17 cellular contexts compared by ENCODE assay signal in the genomic region with DNA sequence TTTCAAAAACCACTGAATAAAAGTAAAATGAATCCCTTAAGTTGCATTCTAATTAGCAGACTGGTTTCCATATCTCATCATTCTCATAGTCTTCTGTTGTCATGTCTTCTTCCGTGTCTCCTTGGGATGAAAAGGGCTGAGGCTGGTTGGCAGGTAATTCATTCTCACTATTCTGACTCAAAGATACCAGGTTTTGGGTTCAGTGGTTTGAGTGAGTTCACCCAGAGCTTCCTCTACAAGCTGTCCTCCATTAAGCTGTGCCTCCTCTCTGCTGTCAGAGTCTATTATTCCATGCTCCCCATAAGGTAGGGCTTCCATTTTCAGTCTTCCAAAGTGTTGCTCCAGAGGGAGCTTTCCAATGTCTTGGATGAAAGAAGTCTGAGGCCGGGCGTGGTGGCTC.
A peak's percentile ranks its signal among the peaks of the same experiment; 100 is the strongest.
DNase-seq lines count a peak whose midpoint lies in the region; ATAC-seq and TF ChIP-seq lines count a peak whose summit lies in the region.
"Had no signal": no experiment of that assay in that cellular context is flagged by ENCODE, and none has a peak within 500 bp of the region (broad histone marks: within the 10 kb centered on the region; RNA-seq: fewer than 3 reads in every experiment).

No MANE protein-coding gene starts in this region.

- H3K14ac ChIP-seq in neuronal stem cell (ENCODE audit: low read length): peak overlapping the region; percentile 31

- no peak overlapping the region for H2BK15ac ChIP-seq in neuronal stem cell (ENCODE audit: low read length)

- no peak overlapping the region for H2AFZ ChIP-seq in neuronal stem cell (ENCODE audit: low read length)

- no peak overlapping the region for H3K4ac ChIP-seq in neuronal stem cell (ENCODE audit: low read length)

- no peak overlapping the region for H4K8ac ChIP-seq in neuronal stem cell (ENCODE audit: low read depth, low read length)

- H3K27ac ChIP-seq in neuronal stem cell (replicated peaks; ENCODE audit: low read length): no peak overlapping the region
- H3K27ac ChIP-seq: BLaER1 had no signal

- no peak overlapping the region for H2AK5ac ChIP-seq in neuronal stem cell (ENCODE audit: low read depth, low read length)

- H3K27me3 ChIP-seq in neuronal stem cell (ENCODE audit: control insufficient read depth in 3 of 3, insufficient read depth in 3 of 3, low read depth in 1 of 3, low read length in 3 of 3) (no peaks in the 10 kb centered on the region), Caco-2 (replicated peaks; ENCODE audit: control insufficient read depth, insufficient read depth, low read length) (no peaks in the 10 kb centered on the region)
- H3K27me3 ChIP-seq: BLaER1 had no signal

- H3K27ac Mint-ChIP-seq in activated CD4-positive, alpha-beta memory T cell treated with anti-CD3 and anti-CD28 coated beads for 36 hours: no peak overlapping the region
- H3K27ac Mint-ChIP-seq in activated CD4-positive, alpha-beta memory T cell treated with anti-CD3 and anti-CD28 coated beads, Interleukin-2, amount 10 ng/mL, durations not matched to agents 7 days and 5 days: no peak overlapping the region
- peak overlapping the region; percentile 0 for H3K27ac Mint-ChIP-seq in activated naive CD4-positive, alpha-beta T cell treated with anti-CD3 and anti-CD28 coated beads for 36 hours
- H3K27ac Mint-ChIP-seq in T-helper 17 cell (peak overlapping the region; percentile 53), Caco-2 (ENCODE audit: unreplicated experiment) (no peak overlapping the region)
- H3K27ac Mint-ChIP-seq: CD14-positive monocyte, H9 had no signal

- H3K23ac ChIP-seq in neuronal stem cell (ENCODE audit: low read depth, low read length, poor library complexity): no peak overlapping the region

- intact Hi-C loops in activated CD4-positive, alpha-beta memory T cell treated with anti-CD3 and anti-CD28 coated beads for 36 hours (cut with micrococcal nuclease): no loop called here
- intact Hi-C loops in activated naive CD4-positive, alpha-beta T cell treated with anti-CD3 and anti-CD28 coated beads for 36 hours (cut with micrococcal nuclease): no loop called here
- intact Hi-C loops in Caco-2 (cut with micrococcal nuclease; ENCODE audit: unreplicated experiment): no loop called here

- no peak overlapping the region for H2BK12ac ChIP-seq in neuronal stem cell (ENCODE audit: low read length)

- H2BK120ac ChIP-seq in neuronal stem cell (ENCODE audit: low read depth, low read length): no peak overlapping the region

- no TSS peak for BruUV-seq in Caco-2 (replicated peaks; lab: Mats Ljungman, UMichigan)

- no peak for ATAC-seq in T-helper 17 cell
- ATAC-seq: HepG2 had no signal

- no peak overlapping the region for H4K91ac ChIP-seq in neuronal stem cell (ENCODE audit: low read depth, low read length, poor library complexity)

- peak; percentile 12 for DNase-seq in activated CD4-positive, alpha-beta memory T cell treated with anti-CD3 and anti-CD28 coated beads for 36 hours
- DNase-seq in activated CD4-positive, alpha-beta memory T cell treated with anti-CD3 and anti-CD28 coated beads, Interleukin-2, amount 10 ng/mL, durations not matched to agents 7 days and 5 days: no peak
- DNase-seq in activated naive CD4-positive, alpha-beta T cell treated with anti-CD3 and anti-CD28 coated beads for 36 hours: no peak
- no peak for DNase-seq in activated naive CD4-positive, alpha-beta T cell (lab: John Stamatoyannopoulos, UW)
- DNase-seq in T-helper 17 cell (no peak), neuronal stem cell (ENCODE audit: low spot score) (no peak), NAMALWA (ENCODE audit: low spot score) (no peak), Caco-2 (no peak)
- DNase-seq: 8988T; Calu3; CD4-positive, alpha-beta memory T cell; DMS79 treated with DMSO at 0.1 percent for 48 hours; GF-D8; H9 had no signal

- WGBS in neuronal stem cell (ENCODE audit: extremely low coverage in 2 of 2, insufficient read length in 2 of 2, insufficient replicate concordance in 1 of 2), 2 donors: no CpG with 5 or more reads among the region's 3 CpGs

- POLR2A ChIA-PET in activated CD4-positive, alpha-beta memory T cell treated with anti-CD3 and anti-CD28 coated beads for 36 hours (lab: Charles Lee): no interaction called here
- POLR2A ChIA-PET in activated CD4-positive, alpha-beta memory T cell treated with anti-CD3 and anti-CD28 coated beads, Interleukin-2, amount 10 ng/mL, durations not matched to agents 7 days and 5 days (lab: Charles Lee): no interaction called here
- POLR2A ChIA-PET in Caco-2 (lab: Charles Lee): no interaction called here

- H3K9ac ChIP-seq in neuronal stem cell (ENCODE audit: low read depth, low read length, poor library complexity): no peak overlapping the region
- H3K9ac ChIP-seq: BLaER1 had no signal

- no peak overlapping the region for H3K18ac ChIP-seq in neuronal stem cell (ENCODE audit: low read length)

- H3K9me3 Mint-ChIP-seq in activated CD4-positive, alpha-beta memory T cell treated with anti-CD3 and anti-CD28 coated beads for 36 hours: no peaks in the 10 kb centered on the region
- peaks cover 9% of the 10 kb centered on the region for H3K9me3 Mint-ChIP-seq in activated CD4-positive, alpha-beta memory T cell treated with anti-CD3 and anti-CD28 coated beads, Interleukin-2, amount 10 ng/mL, durations not matched to agents 7 days and 5 days
- no peaks in the 10 kb centered on the region for H3K9me3 Mint-ChIP-seq in activated naive CD4-positive, alpha-beta T cell treated with anti-CD3 and anti-CD28 coated beads for 36 hours
- H3K9me3 Mint-ChIP-seq in Caco-2 (ENCODE audit: unreplicated experiment): peaks cover 8% of the 10 kb centered on the region

- peaks cover 17% of the 10 kb centered on the region for H3K36me3 Mint-ChIP-seq in activated CD4-positive, alpha-beta memory T cell treated with anti-CD3 and anti-CD28 coated beads for 36 hours
- H3K36me3 Mint-ChIP-seq in activated CD4-positive, alpha-beta memory T cell treated with anti-CD3 and anti-CD28 coated beads, Interleukin-2, amount 10 ng/mL, durations not matched to agents 7 days and 5 days (ENCODE audit: low read depth): peaks cover 43% of the 10 kb centered on the region
- peaks cover 41% of the 10 kb centered on the region for H3K36me3 Mint-ChIP-seq in activated naive CD4-positive, alpha-beta T cell treated with anti-CD3 and anti-CD28 coated beads for 36 hours (ENCODE audit: low read depth)
- H3K36me3 Mint-ChIP-seq in T-helper 17 cell (ENCODE audit: low read depth) (no peaks in the 10 kb centered on the region), Caco-2 (ENCODE audit: insufficient read depth, unreplicated experiment) (no peaks in the 10 kb centered on the region)

- H3K79me1 ChIP-seq in neuronal stem cell (ENCODE audit: low read depth, low read length): no peaks in the 10 kb centered on the region

- H3K9me3 ChIP-seq in T-helper 17 cell (ENCODE audit: control insufficient read depth, low read length, poor library complexity, severe bottlenecking): no peaks in the 10 kb centered on the region
- H3K9me3 ChIP-seq in neuronal stem cell (replicated peaks in 1 of 2; ENCODE audit: control insufficient read depth in 2 of 2, insufficient read depth in 1 of 2, low read depth in 1 of 2, low read length in 2 of 2): no peaks in the 10 kb centered on the region
- no peaks in the 10 kb centered on the region for H3K9me3 ChIP-seq in Caco-2
- H3K9me3 ChIP-seq: BLaER1 had no signal

- no peak overlapping the region for H3K4me3 Mint-ChIP-seq in activated CD4-positive, alpha-beta memory T cell treated with anti-CD3 and anti-CD28 coated beads for 36 hours
- H3K4me3 Mint-ChIP-seq in activated CD4-positive, alpha-beta memory T cell treated with anti-CD3 and anti-CD28 coated beads, Interleukin-2, amount 10 ng/mL, durations not matched to agents 7 days and 5 days: no peak overlapping the region
- no peak overlapping the region for H3K4me3 Mint-ChIP-seq in activated naive CD4-positive, alpha-beta T cell treated with anti-CD3 and anti-CD28 coated beads for 36 hours
- no peak overlapping the region for H3K4me3 Mint-ChIP-seq in T-helper 17 cell
- H3K4me3 Mint-ChIP-seq in Caco-2 (ENCODE audit: unreplicated experiment): no peak overlapping the region
- H3K4me3 Mint-ChIP-seq: CD14-positive monocyte; CD4-positive, alpha-beta memory T cell; H9 had no signal

- CTCF ChIA-PET in activated CD4-positive, alpha-beta memory T cell treated with anti-CD3 and anti-CD28 coated beads for 36 hours (lab: Charles Lee): no interaction called here
- CTCF ChIA-PET in activated CD4-positive, alpha-beta memory T cell treated with anti-CD3 and anti-CD28 coated beads, Interleukin-2, amount 10 ng/mL, durations not matched to agents 7 days and 5 days (lab: Charles Lee): no interaction called here
- CTCF ChIA-PET in activated naive CD4-positive, alpha-beta T cell treated with anti-CD3 and anti-CD28 coated beads for 36 hours (lab: Charles Lee): no interaction called here
- CTCF ChIA-PET in Caco-2 (lab: Charles Lee): no interaction called here

- no peaks in the 10 kb centered on the region for H3K27me3 Mint-ChIP-seq in activated CD4-positive, alpha-beta memory T cell treated with anti-CD3 and anti-CD28 coated beads for 36 hours
- H3K27me3 Mint-ChIP-seq in activated CD4-positive, alpha-beta memory T cell treated with anti-CD3 and anti-CD28 coated beads, Interleukin-2, amount 10 ng/mL, durations not matched to agents 7 days and 5 days: no peaks in the 10 kb centered on the region
- no peaks in the 10 kb centered on the region for H3K27me3 Mint-ChIP-seq in activated naive CD4-positive, alpha-beta T cell treated with anti-CD3 and anti-CD28 coated beads for 36 hours (ENCODE audit: low read depth)
- H3K27me3 Mint-ChIP-seq in T-helper 17 cell (no peaks in the 10 kb centered on the region), Caco-2 (ENCODE audit: insufficient read depth, unreplicated experiment) (no peaks in the 10 kb centered on the region)
- H3K27me3 Mint-ChIP-seq: CD4-positive, alpha-beta memory T cell had no signal

- H3K4me1 ChIP-seq in neuronal stem cell (ENCODE audit: control insufficient read depth in 2 of 2, insufficient read depth in 1 of 2, low read depth in 1 of 2, low read length in 2 of 2): no peaks in the 10 kb centered on the region
- no peaks in the 10 kb centered on the region for H3K4me1 ChIP-seq in Caco-2
- H3K4me1 ChIP-seq: BLaER1 had no signal

- no peak for TF ChIP-seq CTCF in Caco-2 (IDR thresholded peaks at IDR 0.05; ENCODE audit: insufficient read depth in 1 of 2, low read depth in 1 of 2, low read length in 1 of 2, severe bottlenecking in 1 of 2, unreplicated experiment in 1 of 2)

- no peak overlapping the region for H2BK5ac ChIP-seq in neuronal stem cell (ENCODE audit: low read length)

- no peak overlapping the region for H3K4me3 ChIP-seq in neuronal stem cell (ENCODE audit: low read length in 2 of 2)
- H3K4me3 ChIP-seq in Caco-2 (ENCODE audit: low read depth, low read length): no peak overlapping the region
- H3K4me3 ChIP-seq: BLaER1 had no signal

- H3K4me2 ChIP-seq in neuronal stem cell (ENCODE audit: insufficient read depth, low read length, poor library complexity, severe bottlenecking): no peak overlapping the region
- H3K4me2 ChIP-seq: BLaER1 had no signal

- peaks cover 29% of the 10 kb centered on the region for H3K4me1 Mint-ChIP-seq in activated CD4-positive, alpha-beta memory T cell treated with anti-CD3 and anti-CD28 coated beads for 36 hours (ENCODE audit: low read depth)
- H3K4me1 Mint-ChIP-seq in activated CD4-positive, alpha-beta memory T cell treated with anti-CD3 and anti-CD28 coated beads, Interleukin-2, amount 10 ng/mL, durations not matched to agents 7 days and 5 days: peaks cover 9% of the 10 kb centered on the region
- H3K4me1 Mint-ChIP-seq in activated naive CD4-positive, alpha-beta T cell treated with anti-CD3 and anti-CD28 coated beads for 36 hours (ENCODE audit: low read depth): peaks cover 27% of the 10 kb centered on the region
- H3K4me1 Mint-ChIP-seq in T-helper 17 cell: peaks cover 17% of the 10 kb centered on the region
- no peaks in the 10 kb centered on the region for H3K4me1 Mint-ChIP-seq in Caco-2 (ENCODE audit: low read depth, unreplicated experiment)
- H3K4me1 Mint-ChIP-seq: CD14-positive monocyte, H9 had no signal

- H3K36me3 ChIP-seq in neuronal stem cell (replicated peaks in 1 of 2; ENCODE audit: control insufficient read depth in 2 of 2, insufficient read depth in 2 of 2, low read length in 2 of 2) (peaks cover 0 to 4% of the 10 kb centered on the region in 2 donors), Caco-2 (ENCODE audit: control insufficient read depth, insufficient read depth, low read length) (no peaks in the 10 kb centered on the region)

Comparison
In these comparisons a context has a peak if more than half of its experiments do, and no peak if none do; other contexts are left out.
1. H3K27ac Mint-ChIP-seq: peak in activated naive CD4-positive, alpha-beta T cell treated with anti-CD3 and anti-CD28 coated beads for 36 hours (single experiment) and T-helper 17 cell (single experiment); none in activated CD4-positive, alpha-beta memory T cell treated with anti-CD3 and anti-CD28 coated beads for 36 hours (single experiment), activated CD4-positive, alpha-beta memory T cell treated with anti-CD3 and anti-CD28 coated beads, Interleukin-2, amount 10 ng/mL, durations not matched to agents 7 days and 5 days (single experiment) and Caco-2 (single experiment).